Comparison of ENCODE assay signal across 8 cellular contexts in genomic region chr2:55134316-55134706, GRCh38.
DNase-seq lines count a peak whose midpoint lies in the region; ATAC-seq and TF ChIP-seq lines count a peak whose summit lies in the region.

No MANE protein-coding gene starts in this region.

- H3K27ac Mint-ChIP-seq in central memory CD8-positive, alpha-beta T cell (ENCODE audit: low read depth) = peak overlapping the region; percentile 93

- H3F3A ChIP-seq in DOHH2 (ENCODE audit: control insufficient read depth, insufficient read depth) = no peaks in the 10 kb centered on the region

- H3K27ac ChIP-seq in DOHH2 (ENCODE audit: low read depth, low read length) (0 out of 2 replicates have a peak overlapping the region, but pooled peaks have one; percentile 4), neuronal stem cell (replicated peaks; ENCODE audit: low read length) (no peak overlapping the region)

- no peaks in the 10 kb centered on the region for H3K9me3 Mint-ChIP-seq in central memory CD8-positive, alpha-beta T cell

- H3K27me3 ChIP-seq in DOHH2 (ENCODE audit: control insufficient read depth, low read length) = no peaks in the 10 kb centered on the region
- H3K27me3 ChIP-seq in neuronal stem cell (ENCODE audit: control insufficient read depth in 3 of 3, insufficient read depth in 3 of 3, low read depth in 1 of 3, low read length in 3 of 3) = no peaks in the 10 kb centered on the region

- DNase-seq in central memory CD8-positive, alpha-beta T cell (ENCODE audit: low spot score in 2 of 2) = no peak
- DNase-seq in neuronal stem cell (ENCODE audit: low spot score) (no peak), NCI-H2227 (lab: John Stamatoyannopoulos, UW; ENCODE audit: unreplicated experiment) (no peak), head of caudate nucleus (no peak)
- no peak for DNase-seq in activated CD8-positive, alpha-beta memory T cell treated with anti-CD3 and anti-CD28 coated beads for 24 hours

- whole genome bisulfite sequencing in neuronal stem cell (ENCODE audit: extremely low coverage in 2 of 2, insufficient read length in 2 of 2, insufficient replicate concordance in 1 of 2), 2 donors = no CpG with 5 or more reads among the region's 1 CpG

- intact Hi-C loops in head of caudate nucleus (cut with DNase I) = no loop called here

- peak overlapping the region; percentile 52 for H3K4me3 ChIP-seq in DOHH2 (ENCODE audit: low read length)
- H3K4me3 ChIP-seq in neuronal stem cell (ENCODE audit: low read length in 2 of 2) = peak overlapping the region in 1 of 2 donors; percentile 10

- TF ChIP-seq CTCF in DOHH2 (IDR thresholded peaks at IDR 0.05; ENCODE audit: low read depth, low read length, poor library complexity, severe bottlenecking) = no peak

- H3K23ac ChIP-seq in neuronal stem cell (ENCODE audit: low read depth, low read length, poor library complexity) = no peak overlapping the region

- H3K79me2 ChIP-seq in DOHH2 (ENCODE audit: control insufficient read depth, low read length) = no peaks in the 10 kb centered on the region

- H3K27me3 Mint-ChIP-seq in central memory CD8-positive, alpha-beta T cell = no peaks in the 10 kb centered on the region

- H3K4me1 ChIP-seq in DOHH2 (ENCODE audit: control insufficient read depth, low read length) = peaks cover 28% of the 10 kb centered on the region
- peaks cover 14 to 41% of the 10 kb centered on the region in 2 donors for H3K4me1 ChIP-seq in neuronal stem cell (ENCODE audit: control insufficient read depth in 2 of 2, insufficient read depth in 1 of 2, low read depth in 1 of 2, low read length in 2 of 2)

- H4K91ac ChIP-seq in neuronal stem cell (ENCODE audit: low read depth, low read length, poor library complexity) = no peak overlapping the region

- H2BK12ac ChIP-seq in neuronal stem cell (ENCODE audit: low read length) = no peak overlapping the region

- ATAC-seq in HG03460 (IDR thresholded peaks at IDR 0.05; ENCODE audit: unreplicated experiment) (peak; percentile 19), HG03159 (IDR thresholded peaks at IDR 0.05; ENCODE audit: unreplicated experiment) (no peak)
- peak; percentile 12 for ATAC-seq in central memory CD8-positive, alpha-beta T cell (replicated peaks; ENCODE audit: extremely low read depth, poor library complexity, severe bottlenecking)

- H2BK5ac ChIP-seq in neuronal stem cell (ENCODE audit: low read length) = no peak overlapping the region

- H4K20me1 ChIP-seq in DOHH2 (ENCODE audit: control insufficient read depth, insufficient read depth, low read depth, low read length) = no peaks in the 10 kb centered on the region

- no peaks in the 10 kb centered on the region for H3K9me3 ChIP-seq in DOHH2 (ENCODE audit: control insufficient read depth, insufficient read depth, low read length)
- no peaks in the 10 kb centered on the region for H3K9me3 ChIP-seq in neuronal stem cell (replicated peaks in 1 of 2; ENCODE audit: control insufficient read depth in 2 of 2, insufficient read depth in 1 of 2, low read depth in 1 of 2, low read length in 2 of 2)

- H2BK120ac ChIP-seq in neuronal stem cell (ENCODE audit: low read depth, low read length) = no peak overlapping the region

- H3K14ac ChIP-seq in neuronal stem cell (ENCODE audit: low read length) = no peak overlapping the region

- peak overlapping the region; percentile 61 for H3K18ac ChIP-seq in neuronal stem cell (ENCODE audit: low read length)

- no peak overlapping the region for H3K4ac ChIP-seq in neuronal stem cell (ENCODE audit: low read length)

- no peak overlapping the region for H4K8ac ChIP-seq in neuronal stem cell (ENCODE audit: low read depth, low read length)

- H3K4me3 Mint-ChIP-seq in central memory CD8-positive, alpha-beta T cell = peak overlapping the region; percentile 64

- H2AK5ac ChIP-seq in neuronal stem cell (ENCODE audit: low read depth, low read length) = no peak overlapping the region

- no peaks in the 10 kb centered on the region for H3K79me1 ChIP-seq in neuronal stem cell (ENCODE audit: low read depth, low read length)

- H3K4me1 Mint-ChIP-seq in central memory CD8-positive, alpha-beta T cell = peaks cover 16% of the 10 kb centered on the region

- no peaks in the 10 kb centered on the region for H3K9me2 ChIP-seq in DOHH2 (replicated peaks; ENCODE audit: control insufficient read depth, low read length)

- H3K4me2 ChIP-seq in DOHH2 (ENCODE audit: low read length) (peak overlapping the region; percentile 60), neuronal stem cell (ENCODE audit: insufficient read depth, low read length, poor library complexity, severe bottlenecking) (no peak overlapping the region)

- no peak overlapping the region for H3K9ac ChIP-seq in neuronal stem cell (ENCODE audit: low read depth, low read length, poor library complexity)

- H3K36me3 Mint-ChIP-seq in central memory CD8-positive, alpha-beta T cell (ENCODE audit: insufficient read depth) = peaks cover 5% of the 10 kb centered on the region

- H3K36me3 ChIP-seq in DOHH2 (ENCODE audit: control insufficient read depth, low read length) = no peaks in the 10 kb centered on the region
- H3K36me3 ChIP-seq in neuronal stem cell (replicated peaks in 1 of 2; ENCODE audit: control insufficient read depth in 2 of 2, insufficient read depth in 2 of 2, low read length in 2 of 2) = no peaks in the 10 kb centered on the region

- peak overlapping the region; percentile 55 for H2AFZ ChIP-seq in neuronal stem cell (ENCODE audit: low read length)

- no peak overlapping the region for H2BK15ac ChIP-seq in neuronal stem cell (ENCODE audit: low read length)
